Comparison of ENCODE assay signal across 8 cellular contexts in genomic region chr18:77100751-77101355, GRCh38. TPM values are rescaled to one million over a fixed set of nuclear protein-coding genes. Genes with fewer than 3 reads are reported as not detected.
DNase-seq lines count a peak whose midpoint lies in the region; ATAC-seq and TF ChIP-seq lines count a peak whose summit lies in the region.

No MANE protein-coding gene starts in this region.

- H3K36me3 ChIP-seq in mesendoderm (ENCODE audit: control insufficient read depth, insufficient read depth, low read length), result no peaks in the 10 kb centered on the region
- no peaks in the 10 kb centered on the region for H3K36me3 ChIP-seq in uterus

- DNase-seq in stimulated activated CD4-positive, alpha-beta T cell treated with anti-CD3 and anti-CD28 coated beads, Interleukin-4, amount 100 ng/mL, for 1 hour, result peak; percentile 33
- DNase-seq in stimulated activated CD4-positive, alpha-beta T cell treated with anti-CD3 and anti-CD28 coated beads, Interleukin-2, amount 100 ng/mL, for 24 hours, result no peak
- no peak for DNase-seq in activated naive CD8-positive, alpha-beta T cell treated with anti-CD3 and anti-CD28 coated beads for 36 hours
- DNase-seq in mesendoderm (no peak), uterus (no peak), AML-193 (lab: John Stamatoyannopoulos, UW) (no peak), mesenteric fat pad (ENCODE audit: low spot score) (no peak)

- peaks cover 16% of the 10 kb centered on the region for H3K9me3 Mint-ChIP-seq in activated naive CD8-positive, alpha-beta T cell treated with anti-CD3 and anti-CD28 coated beads for 36 hours

- H3K4me1 ChIP-seq in mesendoderm (ENCODE audit: control insufficient read depth, low read depth, low read length) (peaks cover 24% of the 10 kb centered on the region), uterus (peaks cover 11 to 25% of the 10 kb centered on the region in 2 donors)

- H3K56ac ChIP-seq in mesendoderm (ENCODE audit: low read length), result peak overlapping the region; percentile 35

- TF ChIP-seq POLR2A in uterus (IDR thresholded peaks at IDR 0.05), result no peak

- peaks cover 84% of the 10 kb centered on the region for H3K4me1 Mint-ChIP-seq in activated naive CD8-positive, alpha-beta T cell treated with anti-CD3 and anti-CD28 coated beads for 36 hours

- no peak overlapping the region for H3K23ac ChIP-seq in mesendoderm (ENCODE audit: low read length)

- H3K4me2 ChIP-seq in mesendoderm (ENCODE audit: low read length), result no peak overlapping the region

- H2BK5ac ChIP-seq in mesendoderm (ENCODE audit: low read length), result peak overlapping the region; percentile 73

- TF ChIP-seq CTCF in uterus (IDR thresholded peaks at IDR 0.05), result no peak

- no peak overlapping the region for H2AK5ac ChIP-seq in mesendoderm (ENCODE audit: low read length)

- H4K8ac ChIP-seq in mesendoderm (ENCODE audit: low read depth, low read length), result no peak overlapping the region

- no peak overlapping the region for H2BK120ac ChIP-seq in mesendoderm (ENCODE audit: low read depth, low read length)

- H3K4me3 ChIP-seq in mesendoderm (ENCODE audit: low read length) (no peak overlapping the region), uterus (no peak overlapping the region)

- peak overlapping the region; percentile 7 for H3K27ac ChIP-seq in mesendoderm (ENCODE audit: low read depth, low read length)
- peak overlapping the region; percentile 90 to 97 for H3K27ac ChIP-seq in uterus

- H3K36me3 Mint-ChIP-seq in activated naive CD8-positive, alpha-beta T cell treated with anti-CD3 and anti-CD28 coated beads for 36 hours, result peaks cover 71% of the 10 kb centered on the region

- no peak overlapping the region for H2BK15ac ChIP-seq in mesendoderm (replicated peaks; ENCODE audit: low read depth)

- no peaks in the 10 kb centered on the region for H3K79me1 ChIP-seq in mesendoderm (ENCODE audit: low read length)

- H3K9ac ChIP-seq in mesendoderm (ENCODE audit: low read length), result no peak overlapping the region

- no peaks in the 10 kb centered on the region for H3K9me3 ChIP-seq in uterus

- no peak overlapping the region for H3K4ac ChIP-seq in mesendoderm (ENCODE audit: low read depth, low read length)

- H3K27me3 Mint-ChIP-seq in activated naive CD8-positive, alpha-beta T cell treated with anti-CD3 and anti-CD28 coated beads for 36 hours, result no peaks in the 10 kb centered on the region

- no CpG with 5 or more reads among the region's 8 CpGs for WGBS in mesendoderm (ENCODE audit: extremely low coverage, insufficient coverage, low lambda C conversion rate)

- H3K27ac Mint-ChIP-seq in activated naive CD8-positive, alpha-beta T cell treated with anti-CD3 and anti-CD28 coated beads for 36 hours, result peak overlapping the region; percentile 97

- peak overlapping the region; percentile 22 for H3K18ac ChIP-seq in mesendoderm (ENCODE audit: low read length)

- ATAC-seq in HG02678 (IDR thresholded peaks at IDR 0.05; ENCODE audit: unreplicated experiment), result no peak

- peak overlapping the region; percentile 66 for H3K4me3 Mint-ChIP-seq in activated naive CD8-positive, alpha-beta T cell treated with anti-CD3 and anti-CD28 coated beads for 36 hours

- H3K79me2 ChIP-seq in mesendoderm (ENCODE audit: control insufficient read depth, insufficient read depth, low read length), result no peaks in the 10 kb centered on the region

- H3K27me3 ChIP-seq in mesendoderm (ENCODE audit: insufficient read depth, low read length, poor library complexity) (no peaks in the 10 kb centered on the region), uterus (no peaks in the 10 kb centered on the region)

- no peak overlapping the region for H4K5ac ChIP-seq in mesendoderm (ENCODE audit: low read length)

- intact Hi-C loops in uterus (cut with DNase I; ENCODE audit: low total_unique reads), result no loop called here

RNA-seq across cellular contexts. Expression of gene MBP, which starts 31.7 kb away (rescaled TPM):
- total RNA-seq in activated naive CD8-positive, alpha-beta T cell treated with anti-CD3 and anti-CD28 coated beads for 36 hours, result 10 to 100 TPM; 41.2 to 45.9 TPM
- polyA plus RNA-seq in mesendoderm (2013, experiment 1 of 2), result 5.9 TPM
- polyA plus RNA-seq in mesendoderm (2013, experiment 2 of 2), result 6.3 TPM
- total RNA-seq in uterus (10 to 100 TPM; 12.1 to 52.2 (median 19.8) TPM), mesenteric fat pad (45.2 TPM)
